24 cellular contexts compared by ENCODE assay signal in the genomic region with DNA sequence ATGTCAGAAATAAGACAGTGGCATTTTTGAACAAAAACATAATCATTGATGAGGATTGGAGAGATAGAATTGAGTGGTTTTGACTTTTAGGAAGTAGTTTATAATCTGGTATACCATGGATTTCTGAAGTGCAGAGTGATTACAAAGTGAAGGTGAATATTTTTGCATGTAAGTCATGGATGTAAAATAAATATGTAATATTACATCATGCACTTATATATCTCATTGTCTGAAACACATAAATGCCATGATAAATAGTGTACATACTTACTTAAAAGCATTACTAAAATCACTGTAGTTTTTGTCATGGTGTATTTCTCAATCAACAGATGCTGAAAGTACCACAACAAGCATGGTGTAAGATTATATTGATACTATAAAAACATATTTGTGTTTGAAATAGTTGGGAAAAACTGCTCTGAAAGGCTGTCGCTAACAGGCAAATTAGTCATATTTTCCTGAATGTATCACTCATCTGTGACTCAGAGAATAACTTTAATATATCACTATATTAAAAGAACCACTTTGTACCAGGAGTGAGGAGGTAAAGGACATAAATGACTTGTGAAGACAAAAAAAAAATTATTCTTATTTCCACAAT. TPM values are rescaled to one million over a fixed set of nuclear protein-coding genes. Genes with fewer than 3 reads are reported as not detected.
DNase-seq lines count a peak whose midpoint lies in the region; ATAC-seq and TF ChIP-seq lines count a peak whose summit lies in the region.
"Had no signal": no experiment of that assay in that cellular context is flagged by ENCODE, and none has a peak within 500 bp of the region (broad histone marks: within the 10 kb centered on the region; RNA-seq: fewer than 3 reads in every experiment).

No MANE protein-coding gene starts in this region.

- no peak overlapping the region for H3K9ac ChIP-seq in mammary epithelial cell (ENCODE audit: insufficient read depth, low read length)
- H3K9ac ChIP-seq: BLaER1 had no signal

- no peaks in the 10 kb centered on the region for H3K79me2 ChIP-seq in mammary epithelial cell (ENCODE audit: insufficient read depth, low read length)

- no TSS peak for BruUV-seq in mammary epithelial cell (replicated peaks; lab: Mats Ljungman, UMichigan)

- H3K36me3 ChIP-seq in mammary epithelial cell (ENCODE audit: insufficient read depth, low read length), result no peaks in the 10 kb centered on the region
- H3K36me3 ChIP-seq: BLaER1, cardiac muscle cell, ovary, right lobe of liver, thyroid gland had no signal

- CTCF ChIA-PET in mammary epithelial cell (lab: Charles Lee; ENCODE audit: low non-redundant PET), result no interaction called here

- H3K4me1 ChIP-seq in mammary epithelial cell (ENCODE audit: insufficient read depth, low read length), result no peaks in the 10 kb centered on the region
- H3K4me1 ChIP-seq: right lobe of liver, thyroid gland had no signal

- no peaks in the 10 kb centered on the region for H4K20me1 ChIP-seq in mammary epithelial cell (ENCODE audit: insufficient read depth, low read length)
- H4K20me1 ChIP-seq: BLaER1 had no signal

- no peak for TF ChIP-seq CTCF in mammary epithelial cell (conservative IDR thresholded peaks at IDR 0.05 in 1 of 2, IDR thresholded peaks at IDR 0.05 in 1 of 2; ENCODE audit: extremely low read depth in 1 of 2, insufficient read depth in 1 of 2, low read depth in 1 of 2, low read length in 2 of 2)
- TF ChIP-seq CTCF in fibroblast of villous mesenchyme (IDR thresholded peaks at IDR 0.05; ENCODE audit: insufficient read depth, low read depth, low read length), result no peak

- ATAC-seq in HG03378 (IDR thresholded peaks at IDR 0.05; ENCODE audit: unreplicated experiment), result no peak
- ATAC-seq: HepG2; right lobe of liver; stimulated activated memory B cell treated with anti-CD40 and anti-IgM and Interleukin-4, amounts not matched to agents 10 μg/mL and 1 μg/mL and 100 μg/mL, for 72 hours had no signal

- no peak overlapping the region for H3K4me3 ChIP-seq in mammary epithelial cell (replicated peaks in 1 of 3; ENCODE audit: insufficient read depth in 1 of 3, low read depth in 2 of 3, low read length in 3 of 3)
- no peak overlapping the region for H3K4me3 ChIP-seq in fibroblast of villous mesenchyme (ENCODE audit: low read depth, low read length)
- H3K4me3 ChIP-seq: BLaER1, cardiac muscle cell, ovary, PC-9, right lobe of liver, thyroid gland had no signal

- DNase-seq in HT1080 (ENCODE audit: low read depth) (peak; percentile 29), mammary epithelial cell (peak; percentile 55), fibroblast of villous mesenchyme (ENCODE audit: low read depth) (peak; percentile 1), stromal cell of bone marrow (ENCODE audit: low read depth) (peak; percentile 48), activated gamma-delta T cell (lab: John Stamatoyannopoulos, UW) (no peak), GF-D8 (lab: John Stamatoyannopoulos, UW) (no peak)
- DNase-seq: activated naive CD8-positive, alpha-beta T cell treated with anti-CD3 and anti-CD28 coated beads, Interleukin-2, amount 10 ng/mL, durations not matched to agents 7 days and 5 days; Calu3; H7; islet precursor cell; NCI-H1436; NCI-H2171 treated with DMSO at 0.1 percent for 48 hours; ovary; PC-9; right lobe of liver; T-helper 9 cell; thyroid gland had no signal

- in situ Hi-C loops in mammary epithelial cell (cut with MboI; ENCODE audit: low sequenced_read_pairs in 2 of 2), result no loop called here

- intact Hi-C loops in mammary epithelial cell (cut with micrococcal nuclease), result no loop called here

- peak overlapping the region; percentile 29 for H3K27ac ChIP-seq in mammary epithelial cell (ENCODE audit: insufficient read depth, low read depth, low read length)
- H3K27ac ChIP-seq: BLaER1, cardiac muscle cell, ovary, PC-9, right lobe of liver, thyroid gland had no signal

- no peak overlapping the region for H3K4me2 ChIP-seq in mammary epithelial cell (ENCODE audit: insufficient read depth, low read depth, low read length)
- H3K4me2 ChIP-seq: BLaER1, PC-9 had no signal

- H3K9me3 ChIP-seq in mammary epithelial cell (replicated peaks; ENCODE audit: insufficient read depth, low read length), result no peaks in the 10 kb centered on the region
- H3K9me3 ChIP-seq: BLaER1, ovary, right lobe of liver, thyroid gland had no signal

- no peak overlapping the region for H2AFZ ChIP-seq in mammary epithelial cell (ENCODE audit: low read depth, low read length)
- H2AFZ ChIP-seq: PC-9 had no signal

- dilution Hi-C loops in mammary epithelial cell (cut with HindIII; ENCODE audit: low sequenced_read_pairs), result no loop called here

- 42% methylated on average over 1 of the region's 1 CpG for WGBS in mammary epithelial cell (ENCODE audit: low coverage, missing lambda C conversion rate)

- H3K27me3 ChIP-seq in mammary epithelial cell (ENCODE audit: insufficient read depth, low read length), result no peaks in the 10 kb centered on the region
- H3K27me3 ChIP-seq: BLaER1, cardiac muscle cell, ovary, right lobe of liver, thyroid gland had no signal

RNA-seq across cellular contexts. Expression of gene RGS18, which starts 24.8 kb away (rescaled TPM):
- total RNA-seq in HT1080 (2014; rRNA removed; shearing (Covaris generic)), result not detected in 2 replicates
- polyA plus RNA-seq in HT1080 (2015; cell fraction: cytosol; rRNA removed), result not detected in 2 replicates
- polyA plus RNA-seq in HT1080 (2015; cell fraction: nucleus; rRNA removed), result not detected in 2 replicates
- total RNA-seq in mammary epithelial cell, result under 1 TPM in 1 of 2 donors, not detected in 1; 0.38 TPM
- polyA plus RNA-seq in mammary epithelial cell, result 0.16 TPM
- polyA minus RNA-seq in mammary epithelial cell, result not detected
- not detected in 2 replicates for total RNA-seq in fibroblast of villous mesenchyme
- total RNA-seq: activated T-helper 1 cell treated with anti-CD3 and anti-CD28 coated beads, Interleukin-12 subunit alpha, Interleukin-12 subunit beta, Interleukin-2, Interleukin-4 antibody, amounts not matched to agents 30 ng/mL and 10 ng/mL and 1 ng/mL, durations not matched to agents 14 hours and 24 hours and 36 hours; Calu3; cardiac muscle cell; G401; H7; HepG2; PC-9 had no signal
- polyA plus RNA-seq: cardiac muscle cell, HepG2 had no signal

Comparison
In these comparisons a context has a peak if more than half of its experiments do, and no peak if none do; other contexts are left out.
1. DNase-seq: peak in HT1080 (single experiment), mammary epithelial cell (single experiment), fibroblast of villous mesenchyme (single experiment) and stromal cell of bone marrow (single experiment); none in activated gamma-delta T cell (single experiment) and GF-D8 (single experiment).